ENCODE assay signal across 24 cellular contexts in the genomic region with DNA sequence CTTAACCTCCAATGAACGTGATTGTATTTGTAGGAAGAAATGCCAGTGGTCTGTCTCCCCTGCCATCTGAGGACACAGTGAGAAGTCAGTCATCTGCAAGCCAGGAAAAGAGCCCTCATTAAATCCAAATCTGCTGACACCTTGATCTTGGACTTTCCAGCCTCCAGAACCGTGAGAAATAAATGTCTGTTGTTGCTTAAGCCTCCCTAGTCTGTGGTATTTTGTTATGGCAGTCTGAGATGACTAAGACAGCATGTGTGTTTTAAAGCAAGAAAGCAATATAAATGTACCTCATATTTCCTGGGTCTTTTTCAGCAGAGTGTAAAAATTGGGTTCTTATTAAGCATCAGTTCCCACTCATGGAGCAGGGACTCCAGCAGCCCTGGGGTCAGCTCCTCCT.
A peak's percentile ranks its signal among the peaks of the same experiment; 100 is the strongest.
DNase-seq lines count a peak whose midpoint lies in the region; FAIRE-seq and TF ChIP-seq lines count a peak whose summit lies in the region.
"Had no signal": no experiment of that assay in that cellular context is flagged by ENCODE, and none has a peak within 500 bp of the region (broad histone marks: within the 10 kb centered on the region; RNA-seq: fewer than 3 reads in every experiment).

No MANE protein-coding gene starts in this region.

- TF ChIP-seq POLR2A in breast epithelium (IDR thresholded peaks at IDR 0.05): no peak

- H3K9me3 ChIP-seq in breast epithelium: no peaks in the 10 kb centered on the region
- H3K9me3 ChIP-seq: SJCRH30 had no signal

- peaks cover 52% of the 10 kb centered on the region for H3K27me3 Mint-ChIP-seq in MCF 10A (ENCODE audit: insufficient read depth, unreplicated experiment)

- H3K4me1 ChIP-seq in breast epithelium: no peaks in the 10 kb centered on the region
- H3K4me1 ChIP-seq: SJCRH30 had no signal

- no peak overlapping the region for H3K27ac Mint-ChIP-seq in MCF 10A (ENCODE audit: low read depth, unreplicated experiment)
- H3K27ac Mint-ChIP-seq: HFFc6 had no signal

- H3K36me3 Mint-ChIP-seq in MCF 10A (ENCODE audit: insufficient read depth, unreplicated experiment): no peaks in the 10 kb centered on the region
- H3K36me3 Mint-ChIP-seq: CD14-positive monocyte had no signal

- H3K4me3 Mint-ChIP-seq in MCF 10A (ENCODE audit: unreplicated experiment): no peak overlapping the region
- H3K4me3 Mint-ChIP-seq: CD14-positive monocyte, HFFc6 had no signal

- H3K27ac ChIP-seq in breast epithelium: no peak overlapping the region
- H3K27ac ChIP-seq: 22Rv1, HL-60, KMS-11, SJCRH30 had no signal

- TF ChIP-seq CTCF in MCF 10A (IDR thresholded peaks at IDR 0.05; ENCODE audit: unreplicated experiment): no peak
- no peak for TF ChIP-seq CTCF in breast epithelium (IDR thresholded peaks at IDR 0.05)
- TF ChIP-seq CTCF in astrocyte of the spinal cord (IDR thresholded peaks at IDR 0.05; ENCODE audit: low read depth, low read length): no peak
- no peak for TF ChIP-seq CTCF in fibroblast of pulmonary artery (IDR thresholded peaks at IDR 0.05; ENCODE audit: low read length, missing control alignments)

- CTCF ChIA-PET in MCF 10A (lab: Yijun Ruan, JAX): no interaction called here

- H3K4me1 Mint-ChIP-seq in MCF 10A (ENCODE audit: insufficient read depth, unreplicated experiment): no peaks in the 10 kb centered on the region
- H3K4me1 Mint-ChIP-seq: CD14-positive monocyte had no signal

- H3K27me3 ChIP-seq in breast epithelium: peaks cover 0 to 38% of the 10 kb centered on the region in 2 donors
- H3K27me3 ChIP-seq: SJCRH30 had no signal

- POLR2A ChIA-PET in MCF 10A (lab: Yijun Ruan, JAX): no interaction called here

- DNase-seq in MCF 10A (ENCODE audit: unreplicated experiment) (peak; percentile 19), breast epithelium (ENCODE audit: low spot score in 2 of 2) (no peak), astrocyte of the spinal cord (ENCODE audit: low read depth, low spot score) (peak; percentile 36), fibroblast of pulmonary artery (ENCODE audit: low read depth) (peak; percentile 16), RKO (ENCODE audit: low spot score) (no peak), anterior cingulate cortex (lab: John Stamatoyannopoulos, UW) (no peak), HTR-8/SVneo (ENCODE audit: insufficient read length, low spot score) (no peak)
- DNase-seq in activated CD8-positive, alpha-beta memory T cell treated with anti-CD3 and anti-CD28 coated beads for 24 hours: no peak
- DNase-seq: DMS53, H7, HFFc6, MV-4-11, NCI-H1105 treated with DMSO at 0.1 percent for 48 hours, NCI-H2081, NCI-H2171, NCI-H345, NCI-H524 treated with DMSO at 0.1 percent for 48 hours, NCI-H82, SJCRH30 had no signal

- no peak for FAIRE-seq in HTR-8/SVneo (lab: Jason Lieb, UNC)
- FAIRE-seq: GM12878 had no signal

- H3K36me3 ChIP-seq in breast epithelium: no peaks in the 10 kb centered on the region
- H3K36me3 ChIP-seq: SJCRH30 had no signal

- in situ Hi-C loops in astrocyte of the spinal cord (cut with HindIII; ENCODE audit: low sequenced_read_pairs): no loop called here

- H3K9me3 Mint-ChIP-seq in MCF 10A (ENCODE audit: unreplicated experiment): no peaks in the 10 kb centered on the region
- H3K9me3 Mint-ChIP-seq: HFFc6 had no signal

- intact Hi-C loops in MCF 10A (cut with micrococcal nuclease) (no loop called here), breast epithelium (cut with DNase I; ENCODE audit: low total_unique reads) (no loop called here)

- no TSS peak for BruUV-seq in MCF 10A (replicated peaks; lab: Mats Ljungman, UMichigan)

- H3K4me3 ChIP-seq in breast epithelium: no peak overlapping the region
- no peak overlapping the region for H3K4me3 ChIP-seq in astrocyte of the spinal cord (ENCODE audit: low read depth, low read length)
- H3K4me3 ChIP-seq in fibroblast of pulmonary artery (replicated peaks; ENCODE audit: low read depth, low read length): no peak overlapping the region
- H3K4me3 ChIP-seq: GM12878, SJCRH30 had no signal

Comparison
In these comparisons a context has a peak if more than half of its experiments do, and no peak if none do; other contexts are left out.
1. DNase-seq: peak in MCF 10A (single experiment), astrocyte of the spinal cord (single experiment) and fibroblast of pulmonary artery (single experiment); none in breast epithelium (0 of 2), activated CD8-positive, alpha-beta memory T cell treated with anti-CD3 and anti-CD28 coated beads for 24 hours (single experiment), RKO (single experiment), anterior cingulate cortex (0 of 58) and HTR-8/SVneo (single experiment).